In genomic region chr2:46811379-46812310, GRCh38 we compare ENCODE assay signal across 14 cellular contexts.
A peak's percentile ranks its signal among the peaks of the same experiment; 100 is the strongest.
DNase-seq lines count a peak whose midpoint lies in the region; ATAC-seq and TF ChIP-seq lines count a peak whose summit lies in the region.
"Had no signal": no experiment of that assay in that cellular context is flagged by ENCODE, and none has a peak within 500 bp of the region (broad histone marks: within the 10 kb centered on the region; RNA-seq: fewer than 3 reads in every experiment).

No MANE protein-coding gene starts in this region.

- H3K36me3 ChIP-seq in heart right ventricle (no peaks in the 10 kb centered on the region), endodermal cell (ENCODE audit: control insufficient read depth, insufficient read depth, low read length) (no peaks in the 10 kb centered on the region), vagina (no peaks in the 10 kb centered on the region)

- 77 to 82% methylated on average over 10 of the region's 10 CpGs for WGBS in heart right ventricle, 2 donors
- 87 to 88% methylated on average over 8 to 10 of the region's 10 CpGs for whole genome bisulfite sequencing in endodermal cell (ENCODE audit: insufficient coverage in 1 of 2, insufficient read length in 1 of 2), 2 experiments

- DNase-seq in heart right ventricle, result no peak
- no peak for DNase-seq in Right ventricle myocardium inferior (ENCODE audit: missing footprints)
- peak; percentile 9 for DNase-seq in endodermal cell
- DNase-seq in progenitor cell of endocrine pancreas (ENCODE audit: low spot score, unreplicated experiment), result no peak
- DNase-seq in vagina (ENCODE audit: extremely low spot score in 2 of 2), result no peak
- DNase-seq in LoVo (ENCODE audit: low spot score), result no peak
- DNase-seq: activated CD4-positive, alpha-beta T cell treated with anti-CD3 and anti-CD28 coated beads for 48 hours; activated naive CD8-positive, alpha-beta T cell treated with anti-CD3 and anti-CD28 coated beads, Interleukin-2, amount 10 ng/mL, durations not matched to agents 7 days and 5 days; DMS 273 treated with DMSO at 0.1 percent for 48 hours; mesendoderm; T-cell had no signal

- H3K4me3 ChIP-seq in heart right ventricle, result no peak overlapping the region
- H3K4me3 ChIP-seq in endodermal cell (ENCODE audit: low read length), result no peak overlapping the region
- no peak overlapping the region for H3K4me3 ChIP-seq in vagina

- no peak overlapping the region for H3K9ac ChIP-seq in endodermal cell (ENCODE audit: extremely low read depth, low read length, poor library complexity, severe bottlenecking)

- intact Hi-C loops in heart right ventricle (cut with DNase I) (loop anchor here in 2 of 10 donors (5.0 kb wide), 1 partner anchor 36 kb away; no protein-coding TSS in a partner anchor), Right ventricle myocardium inferior (cut with DNase I) (loop anchor here (2.0 kb wide), 1 partner anchor 65 kb away; no protein-coding TSS in a partner anchor), vagina (cut with DNase I) (loop anchor here (5.0 to 10.0 kb wide), 2 partner anchors 63 to 874 kb away; no protein-coding TSS in a partner anchor)

- peak overlapping the region in 9 of 10 donors; percentile 62 to 93 (median 91) for H3K27ac ChIP-seq in heart right ventricle
- H3K27ac ChIP-seq in endodermal cell (ENCODE audit: low read depth, low read length), result no peak overlapping the region
- H3K27ac ChIP-seq in vagina, result peak overlapping the region; percentile 72

- H3K27me3 Mint-ChIP-seq in endodermal cell (ENCODE audit: insufficient read depth) (peaks cover 21% of the 10 kb centered on the region), progenitor cell of endocrine pancreas (no peaks in the 10 kb centered on the region)

- TF ChIP-seq CTCF in heart right ventricle (IDR thresholded peaks at IDR 0.05) (no peak), endodermal cell (conservative IDR thresholded peaks at IDR 0.05) (no peak), progenitor cell of endocrine pancreas (IDR thresholded peaks at IDR 0.05; ENCODE audit: unreplicated experiment) (no peak), vagina (IDR thresholded peaks at IDR 0.05) (no peak)

- H3K4me3 Mint-ChIP-seq in endodermal cell (no peak overlapping the region), progenitor cell of endocrine pancreas (ENCODE audit: low read depth) (no peak overlapping the region)
- H3K4me3 Mint-ChIP-seq: activated naive CD8-positive, alpha-beta T cell treated with anti-CD3 and anti-CD28 coated beads, Interleukin-2, amount 10 ng/mL, durations not matched to agents 7 days and 5 days; stimulated activated naive CD8-positive, alpha-beta T cell treated with anti-CD3 and anti-CD28 coated beads, Interleukin-15, Interleukin-2, amounts not matched to agents 100 ng/mL and 50 ng/mL, for 24 hours; T-cell had no signal

- no peak for TF ChIP-seq POLR2A in vagina (IDR thresholded peaks at IDR 0.05)

- H3K4me1 Mint-ChIP-seq in endodermal cell, result peaks cover 2% of the 10 kb centered on the region
- H3K4me1 Mint-ChIP-seq in progenitor cell of endocrine pancreas (ENCODE audit: low read depth), result peaks cover 2% of the 10 kb centered on the region
- H3K4me1 Mint-ChIP-seq: activated naive CD8-positive, alpha-beta T cell treated with anti-CD3 and anti-CD28 coated beads, Interleukin-2, amount 10 ng/mL, durations not matched to agents 7 days and 5 days; T-cell had no signal

- ATAC-seq in heart right ventricle, result no peak
- no peak for ATAC-seq in Right ventricle myocardium inferior
- ATAC-seq in GM18858 (IDR thresholded peaks at IDR 0.05; ENCODE audit: unreplicated experiment), result no peak
- no peak for ATAC-seq in HG02973 (IDR thresholded peaks at IDR 0.05; ENCODE audit: unreplicated experiment)
- ATAC-seq: T-cell had no signal

- H3K9me3 Mint-ChIP-seq in endodermal cell (no peaks in the 10 kb centered on the region), progenitor cell of endocrine pancreas (ENCODE audit: low read depth) (peaks cover 5% of the 10 kb centered on the region)
- H3K9me3 Mint-ChIP-seq: activated naive CD8-positive, alpha-beta T cell treated with anti-CD3 and anti-CD28 coated beads, Interleukin-2, amount 10 ng/mL, durations not matched to agents 7 days and 5 days had no signal

- H3K4me1 ChIP-seq in heart right ventricle, result peaks cover 27 to 55% (median 45%) of the 10 kb centered on the region in 9 donors
- no peaks in the 10 kb centered on the region for H3K4me1 ChIP-seq in endodermal cell (ENCODE audit: control insufficient read depth, insufficient read depth, low read length)
- H3K4me1 ChIP-seq in vagina, result peaks cover 44% of the 10 kb centered on the region

- H3K36me3 Mint-ChIP-seq in endodermal cell (ENCODE audit: low read depth) (no peaks in the 10 kb centered on the region), progenitor cell of endocrine pancreas (ENCODE audit: insufficient read depth) (no peaks in the 10 kb centered on the region)
- H3K36me3 Mint-ChIP-seq: activated naive CD8-positive, alpha-beta T cell treated with anti-CD3 and anti-CD28 coated beads, Interleukin-2, amount 10 ng/mL, durations not matched to agents 7 days and 5 days; T-cell had no signal

- no peaks in the 10 kb centered on the region for H3K27me3 ChIP-seq in heart right ventricle
- peaks cover 8% of the 10 kb centered on the region for H3K27me3 ChIP-seq in endodermal cell (ENCODE audit: control insufficient read depth, insufficient read depth, low read length, poor library complexity, severe bottlenecking)
- H3K27me3 ChIP-seq in vagina, result no peaks in the 10 kb centered on the region

- no peak overlapping the region for H3K27ac Mint-ChIP-seq in endodermal cell
- peak overlapping the region; percentile 70 for H3K27ac Mint-ChIP-seq in progenitor cell of endocrine pancreas
- H3K27ac Mint-ChIP-seq: activated naive CD8-positive, alpha-beta T cell treated with anti-CD3 and anti-CD28 coated beads, Interleukin-2, amount 10 ng/mL, durations not matched to agents 7 days and 5 days; stimulated activated naive CD8-positive, alpha-beta T cell treated with anti-CD3 and anti-CD28 coated beads, Interleukin-15, Interleukin-2, amounts not matched to agents 100 ng/mL and 50 ng/mL, for 24 hours; T-cell had no signal

- H3K9me3 ChIP-seq in heart right ventricle (peaks cover 0 to 16% (median 0%) of the 10 kb centered on the region in 11 donors), endodermal cell (ENCODE audit: control insufficient read depth, low read length) (no peaks in the 10 kb centered on the region), vagina (no peaks in the 10 kb centered on the region)
